In the genomic region with DNA sequence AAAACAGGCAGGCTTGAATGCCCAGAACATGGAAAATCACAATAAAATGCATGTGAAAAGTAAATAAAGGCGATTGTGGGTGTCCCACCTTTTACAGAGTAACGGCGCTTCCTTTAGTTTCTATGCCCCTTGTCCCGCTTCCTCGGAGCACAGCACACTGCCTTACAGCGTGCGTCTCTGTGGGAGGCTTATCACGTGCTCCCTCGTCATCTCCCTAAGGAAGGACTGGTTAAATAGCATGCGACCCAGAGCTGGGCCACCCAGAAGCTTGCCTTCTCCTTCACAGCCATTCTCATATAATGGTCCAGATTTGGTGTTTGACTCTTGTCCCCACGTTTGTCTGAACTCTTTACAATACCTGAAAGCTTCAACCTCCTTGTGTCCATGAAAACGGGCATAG, we compare ENCODE assay signal across 24 cellular contexts. TPM values are rescaled to one million over a fixed set of nuclear protein-coding genes. Genes with fewer than 3 reads are reported as not detected.
DNase-seq lines count a peak whose midpoint lies in the region; ATAC-seq, FAIRE-seq and TF ChIP-seq lines count a peak whose summit lies in the region.
"Had no signal": no experiment of that assay in that cellular context is flagged by ENCODE, and none has a peak within 500 bp of the region (broad histone marks: within the 10 kb centered on the region; RNA-seq: fewer than 3 reads in every experiment).

No MANE protein-coding gene starts in this region.

- no peaks in the 10 kb centered on the region for H3K9me3 Mint-ChIP-seq in activated CD4-positive, alpha-beta T cell treated with anti-CD3 and anti-CD28 coated beads, Interleukin-2, amount 10 ng/mL, durations not matched to agents 24 days and 14 days
- H3K9me3 Mint-ChIP-seq in neural progenitor cell = no peaks in the 10 kb centered on the region
- H3K9me3 Mint-ChIP-seq: CD4-positive, alpha-beta T cell; CD8-positive, alpha-beta T cell had no signal

- no peak overlapping the region for H3K27ac Mint-ChIP-seq in activated CD4-positive, alpha-beta T cell treated with anti-CD3 and anti-CD28 coated beads, Interleukin-2, amount 10 ng/mL, durations not matched to agents 24 days and 14 days
- H3K27ac Mint-ChIP-seq in neural progenitor cell = no peak overlapping the region
- H3K27ac Mint-ChIP-seq: B cell; CD4-positive, alpha-beta T cell; CD8-positive, alpha-beta T cell had no signal

- intact Hi-C loops in activated CD4-positive, alpha-beta T cell treated with anti-CD3 and anti-CD28 coated beads, Interleukin-2, amount 10 ng/mL, durations not matched to agents 24 days and 14 days (cut with micrococcal nuclease) = no loop called here
- intact Hi-C loops in K562 (cut with micrococcal nuclease) = no loop called here

- peaks cover 40% of the 10 kb centered on the region for H3K27me3 ChIP-seq in SJSA1 (replicated peaks)
- H3K27me3 ChIP-seq in K562 (ENCODE audit: control insufficient read depth in 2 of 2, insufficient read depth in 2 of 2, low read length in 2 of 2) = no peaks in the 10 kb centered on the region
- H3K27me3 ChIP-seq in neural progenitor cell = no peaks in the 10 kb centered on the region
- H3K27me3 ChIP-seq: BLaER1 treated with 17β-estradiol and CSF1 and Interleukin-3, amounts not matched to agents 10 nM and 100 nM had no signal

- BruUV-seq in K562 (replicated peaks; lab: Mats Ljungman, UMichigan) = no TSS peak

- H3K36me3 Mint-ChIP-seq in activated CD4-positive, alpha-beta T cell treated with anti-CD3 and anti-CD28 coated beads, Interleukin-2, amount 10 ng/mL, durations not matched to agents 24 days and 14 days (ENCODE audit: low read depth) = no peaks in the 10 kb centered on the region
- no peaks in the 10 kb centered on the region for H3K36me3 Mint-ChIP-seq in neural progenitor cell
- H3K36me3 Mint-ChIP-seq: CD8-positive, alpha-beta T cell had no signal

- H3K4me1 Mint-ChIP-seq in activated CD4-positive, alpha-beta T cell treated with anti-CD3 and anti-CD28 coated beads, Interleukin-2, amount 10 ng/mL, durations not matched to agents 24 days and 14 days = no peaks in the 10 kb centered on the region
- H3K4me1 Mint-ChIP-seq in neural progenitor cell = no peaks in the 10 kb centered on the region
- H3K4me1 Mint-ChIP-seq: B cell had no signal

- DNase-seq in activated CD4-positive, alpha-beta T cell treated with anti-CD3 and anti-CD28 coated beads, Interleukin-2, amount 10 ng/mL, durations not matched to agents 24 days and 14 days = peak; percentile 37
- DNase-seq in activated CD4-positive, alpha-beta T cell treated with anti-CD3 and anti-CD28 coated beads, Interleukin-2, amount 50 U/mL, for 1 hour = no peak
- DNase-seq in SJSA1 (ENCODE audit: low read depth in 1 of 2, low spot score in 2 of 2) = peak; percentile 72 to 84
- DNase-seq in K562 (ENCODE audit: extremely low read depth in 1 of 4, low spot score in 3 of 4) = peak in 1 of 4 experiments; percentile 1
- DNase-seq in neural progenitor cell (ENCODE audit: low spot score) = no peak
- no peak for DNase-seq in G401 (ENCODE audit: low spot score)
- DNase-seq in NCI-H82 treated with DMSO at 0.1 percent for 48 hours (lab: John Stamatoyannopoulos, UW; ENCODE audit: unreplicated experiment) = no peak
- DNase-seq: AML-193; Caco-2; Calu3; CD4-positive, alpha-beta T cell; CD8-positive, alpha-beta T cell; DMS79 treated with DMSO at 0.1 percent for 48 hours; GDM1 had no signal

- no peak for FAIRE-seq in K562 (lab: Jason Lieb, UNC)
- FAIRE-seq: A549, D721Med, GM12878, GM12892, GM18507 had no signal

- CTCF ChIA-PET in K562 (lab: Yijun Ruan, JAX; ENCODE audit: low intra/inter-chr PET ratio) = no interaction called here

- no peaks in the 10 kb centered on the region for H3K27me3 Mint-ChIP-seq in activated CD4-positive, alpha-beta T cell treated with anti-CD3 and anti-CD28 coated beads, Interleukin-2, amount 10 ng/mL, durations not matched to agents 24 days and 14 days
- no peaks in the 10 kb centered on the region for H3K27me3 Mint-ChIP-seq in neural progenitor cell (ENCODE audit: insufficient read depth, low read depth)

- no peak for TF ChIP-seq RAD21 in K562 (CRISPR knock-in tag; conservative IDR thresholded peaks at IDR 0.05 in 1 of 2, IDR thresholded peaks at IDR 0.05 in 1 of 2)

- H3K4me1 ChIP-seq in SJSA1 (replicated peaks) = peaks cover 11% of the 10 kb centered on the region
- H3K4me1 ChIP-seq in K562 (replicated peaks in 1 of 2; ENCODE audit: control insufficient read depth in 2 of 2, insufficient read depth in 2 of 2, low read length in 2 of 2) = no peaks in the 10 kb centered on the region
- H3K4me1 ChIP-seq in neural progenitor cell = no peaks in the 10 kb centered on the region
- H3K4me1 ChIP-seq: A549; BLaER1 treated with 17β-estradiol and CSF1 and Interleukin-3, amounts not matched to agents 10 nM and 100 nM had no signal

- peak; percentile 51; the same call in 2 of the 3 replicates for ATAC-seq in K562
- no peak for ATAC-seq in GM19452 (IDR thresholded peaks at IDR 0.05; ENCODE audit: unreplicated experiment)
- ATAC-seq: A549; CD8-positive, alpha-beta T cell; GM12878 had no signal

- no peaks in the 10 kb centered on the region for H3K9me1 ChIP-seq in K562 (ENCODE audit: control insufficient read depth, insufficient read depth, low read length)

- H2AFZ ChIP-seq in K562 (ENCODE audit: low read depth, low read length) = peak overlapping the region; percentile 59; the same call in 1 of the 2 replicates
- peak overlapping the region; percentile 3 for H2AFZ ChIP-seq in neural progenitor cell (replicated peaks)

- H4K20me1 ChIP-seq in K562 (replicated peaks; ENCODE audit: control insufficient read depth, insufficient read depth, low read length) (no peaks in the 10 kb centered on the region), neural progenitor cell (ENCODE audit: low read depth) (no peaks in the 10 kb centered on the region)
- H4K20me1 ChIP-seq: BLaER1 treated with 17β-estradiol and CSF1 and Interleukin-3, amounts not matched to agents 10 nM and 100 nM had no signal

- H3K27ac ChIP-seq in SJSA1 (no peak overlapping the region), K562 (ENCODE audit: extremely low read depth, low read depth, low read length) (no peak overlapping the region), neural progenitor cell (no peak overlapping the region)
- H3K27ac ChIP-seq: 22Rv1; A549; BLaER1 treated with 17β-estradiol and CSF1 and Interleukin-3, amounts not matched to agents 10 nM and 100 nM; C4-2B had no signal

- H3K9ac ChIP-seq in K562 (ENCODE audit: insufficient read depth in 1 of 2, low read depth in 2 of 2, low read length in 2 of 2) (no peak overlapping the region), neural progenitor cell (no peak overlapping the region)
- H3K9ac ChIP-seq: BLaER1 treated with 17β-estradiol and CSF1 and Interleukin-3, amounts not matched to agents 10 nM and 100 nM had no signal

- no peak for TF ChIP-seq EP300 in K562 (IDR thresholded peaks at IDR 0.05; ENCODE audit: low read length)

- no peak overlapping the region for H3K4me3 Mint-ChIP-seq in activated CD4-positive, alpha-beta T cell treated with anti-CD3 and anti-CD28 coated beads, Interleukin-2, amount 10 ng/mL, durations not matched to agents 24 days and 14 days
- no peak overlapping the region for H3K4me3 Mint-ChIP-seq in neural progenitor cell
- H3K4me3 Mint-ChIP-seq: B cell; CD4-positive, alpha-beta T cell; CD8-positive, alpha-beta T cell had no signal

- no peak for TF ChIP-seq CTCF in K562 (IDR thresholded peaks at IDR 0.05 in 2 of 3, conservative IDR thresholded peaks at IDR 0.05 in 1 of 3; ENCODE audit: insufficient read depth in 2 of 3, low read depth in 1 of 3, low read length in 3 of 3)
- TF ChIP-seq CTCF in neural progenitor cell (IDR thresholded peaks at IDR 0.05) = no peak

- 12% methylated on average over 6 of the region's 12 CpGs for WGBS in K562 (ENCODE audit: insufficient coverage, low coverage, missing lambda C conversion rate)

- no peaks in the 10 kb centered on the region for H3K79me2 ChIP-seq in K562 (ENCODE audit: control insufficient read depth, insufficient read depth, low read length)
- no peaks in the 10 kb centered on the region for H3K79me2 ChIP-seq in neural progenitor cell (ENCODE audit: low read depth)

- H3K36me3 ChIP-seq in SJSA1 (no peaks in the 10 kb centered on the region), K562 (ENCODE audit: control insufficient read depth, insufficient read depth, low read length) (no peaks in the 10 kb centered on the region), neural progenitor cell (no peaks in the 10 kb centered on the region)
- H3K36me3 ChIP-seq: BLaER1 treated with 17β-estradiol and CSF1 and Interleukin-3, amounts not matched to agents 10 nM and 100 nM had no signal

- in situ Hi-C loops in K562 (cut with MboI) = loop anchor here (5.0 kb wide), 1 partner anchor 946 kb away; no protein-coding TSS in a partner anchor
- in situ Hi-C loops in G401 (cut with HindIII; ENCODE audit: low sequenced_read_pairs) = no loop called here

- H3K9me3 ChIP-seq in SJSA1 (replicated peaks) = 0 out of 2 replicates have a peak, but pooled peaks cover 3% of the 10 kb centered on the region
- no peaks in the 10 kb centered on the region for H3K9me3 ChIP-seq in K562 (replicated peaks; ENCODE audit: control insufficient read depth, insufficient read depth, low read depth, low read length)
- H3K9me3 ChIP-seq in neural progenitor cell (ENCODE audit: low read depth) = no peaks in the 10 kb centered on the region
- H3K9me3 ChIP-seq: A549 had no signal

- H3F3A ChIP-seq in neural progenitor cell (ENCODE audit: low read depth) = no peaks in the 10 kb centered on the region

- POLR2A ChIA-PET in K562 (lab: Yijun Ruan, JAX) = no interaction called here

- no peak overlapping the region for H3K4me3 ChIP-seq in SJSA1
- H3K4me3 ChIP-seq in K562 = no peak overlapping the region
- H3K4me3 ChIP-seq in neural progenitor cell = no peak overlapping the region
- H3K4me3 ChIP-seq: A549; BLaER1 treated with 17β-estradiol and CSF1 and Interleukin-3, amounts not matched to agents 10 nM and 100 nM; GM12878 had no signal

- no peak for TF ChIP-seq POLR2A in K562 (conservative IDR thresholded peaks at IDR 0.05)

- H3K4me2 ChIP-seq in K562 (ENCODE audit: insufficient read depth, low read length) (0 out of 2 replicates have a peak overlapping the region, but pooled peaks have one; percentile 3), neural progenitor cell (no peak overlapping the region)
- H3K4me2 ChIP-seq: A549; BLaER1 treated with 17β-estradiol and CSF1 and Interleukin-3, amounts not matched to agents 10 nM and 100 nM had no signal

RNA-seq across cellular contexts. Expression of a gene that starts 56.6 kb away (rescaled TPM):
- total RNA-seq in activated CD4-positive, alpha-beta T cell treated with anti-CD3 and anti-CD28 coated beads, Interleukin-2, amount 10 ng/mL, durations not matched to agents 24 days and 14 days = 8.2 and 8.6 TPM in 2 replicates
- total RNA-seq in SJSA1 (2014; rRNA removed; shearing (Covaris generic)) = 23.1 and 24.5 TPM in 2 replicates
- total RNA-seq in K562 (2011; cell fraction: chromatin; rRNA removed; ENCODE audit: low replicate concordance) = 2.8 and 15.5 TPM in 2 replicates
- 1.8 and 2.8 TPM in 2 replicates for total RNA-seq in K562 (2011; cell fraction: nucleolus; rRNA removed)
- 3.8 and 4.1 TPM in 2 replicates for total RNA-seq in K562 (2011; cell fraction: nucleoplasm; rRNA removed)
- total RNA-seq in K562 (2014; rRNA removed) = 2.5 and 3.1 TPM in 2 replicates
- 6.1 and 7.1 TPM in 2 replicates for total RNA-seq in K562 (2014; rRNA removed; fragmentation: Illumina TruSeq; extraction: Trizol)
- 4.6 and 5.1 TPM in 2 replicates for total RNA-seq in K562 (2015; rRNA removed; fragmentation: Illumina TruSeq; extraction: Trizol)
- total RNA-seq in K562 (2021) = 4.0 and 4.1 TPM in 2 replicates
- polyA plus RNA-seq in K562 (2011; rRNA removed) = 5.9 and 7.8 TPM in 2 replicates
- 1.1 and 2.3 TPM in 2 replicates for polyA plus RNA-seq in K562 (2011; cell fraction: cytosol; rRNA removed)
- 5.9 and 6.9 TPM in 2 replicates for polyA plus RNA-seq in K562 (2011; cell fraction: nucleus; rRNA removed)
- 3.4 and 6.5 TPM in 2 replicates for polyA plus RNA-seq in K562 (2012)
- 5.3 and 7.1 TPM in 2 replicates for polyA plus RNA-seq in K562 (2014; fragmentation: Illumina TruSeq; extraction: Trizol)
- 1 to 10 TPM; 1.5 to 3.1 TPM for polyA plus RNA-seq in K562 (2014; fragmentation: Nextera tagmentation; extraction: Ambion mirVana)
- polyA plus RNA-seq in K562 (2014; rRNA removed) = 4.5 and 6.0 TPM in 2 replicates
- 4.4 and 4.7 TPM in 2 replicates for polyA minus RNA-seq in K562 (2011; rRNA and poly(A)+ RNA removed)
- 1.6 and 3.5 TPM in 2 replicates for polyA minus RNA-seq in K562 (2011; cell fraction: cytosol; rRNA and poly(A)+ RNA removed)
- polyA minus RNA-seq in K562 (2011; cell fraction: nucleus; rRNA and poly(A)+ RNA removed) = 1.9 and 3.9 TPM in 2 replicates
- 8.0 and 16.3 TPM in 2 replicates for total RNA-seq in neural progenitor cell (ENCODE audit: low replicate concordance)
- 5.7 and 5.9 TPM in 2 replicates for total RNA-seq in G401 (2014; rRNA removed; shearing (Covaris generic))

RNA-seq across cellular contexts. Expression of a gene that starts 59.4 kb away (rescaled TPM):
- 7.6 and 8.0 TPM in 2 replicates for total RNA-seq in activated CD4-positive, alpha-beta T cell treated with anti-CD3 and anti-CD28 coated beads, Interleukin-2, amount 10 ng/mL, durations not matched to agents 24 days and 14 days
- total RNA-seq in SJSA1 (2014; rRNA removed; shearing (Covaris generic)) = 14.8 and 17.9 TPM in 2 replicates
- 3.6 and 9.8 TPM in 2 replicates for total RNA-seq in K562 (2011; cell fraction: chromatin; rRNA removed; ENCODE audit: low replicate concordance)
- total RNA-seq in K562 (2011; cell fraction: nucleolus; rRNA removed) = 2.3 and 3.2 TPM in 2 replicates
- 5.8 and 9.8 TPM in 2 replicates for total RNA-seq in K562 (2011; cell fraction: nucleoplasm; rRNA removed)
- total RNA-seq in K562 (2014; rRNA removed) (3.5 and 4.0 TPM in 2 replicates), K562 (2014; rRNA removed; fragmentation: Illumina TruSeq; extraction: Trizol) (4.2 TPM in 2 replicates), K562 (2015; rRNA removed; fragmentation: Illumina TruSeq; extraction: Trizol) (3.8 and 4.1 TPM in 2 replicates), K562 (2021) (3.9 and 4.3 TPM in 2 replicates), neural progenitor cell (ENCODE audit: low replicate concordance) (10.7 and 17.6 TPM in 2 replicates)
- polyA plus RNA-seq in K562 (2011; rRNA removed) (5.8 and 7.0 TPM in 2 replicates), K562 (2014; fragmentation: Illumina TruSeq; extraction: Trizol) (4.5 and 5.0 TPM in 2 replicates), K562 (2014; fragmentation: Nextera tagmentation; extraction: Ambion mirVana) (1 to 10 TPM; 1.7 to 2.7 TPM), K562 (2014; rRNA removed) (4.0 and 4.1 TPM in 2 replicates)
- 1.3 and 2.8 TPM in 2 replicates for polyA plus RNA-seq in K562 (2011; cell fraction: cytosol; rRNA removed)
- 1.9 and 3.5 TPM in 2 replicates for polyA plus RNA-seq in K562 (2011; cell fraction: nucleus; rRNA removed)
- 3.2 and 3.4 TPM in 2 replicates for polyA plus RNA-seq in K562 (2012)
- 6.3 and 7.4 TPM in 2 replicates for polyA minus RNA-seq in K562 (2011; rRNA and poly(A)+ RNA removed)
- 2.2 TPM in 2 replicates for polyA minus RNA-seq in K562 (2011; cell fraction: cytosol; rRNA and poly(A)+ RNA removed)
- polyA minus RNA-seq in K562 (2011; cell fraction: nucleus; rRNA and poly(A)+ RNA removed) = 6.5 and 13.7 TPM in 2 replicates
- 4.8 and 6.1 TPM in 2 replicates for total RNA-seq in G401 (2014; rRNA removed; shearing (Covaris generic))

Comparison
In these comparisons a context has a peak if more than half of its experiments do, and no peak if none do; other contexts are left out.
1. DNase-seq: peak in activated CD4-positive, alpha-beta T cell treated with anti-CD3 and anti-CD28 coated beads, Interleukin-2, amount 10 ng/mL, durations not matched to agents 24 days and 14 days (single experiment) and SJSA1 (2 of 2); none in activated CD4-positive, alpha-beta T cell treated with anti-CD3 and anti-CD28 coated beads, Interleukin-2, amount 50 U/mL, for 1 hour (single experiment), neural progenitor cell (single experiment), G401 (single experiment) and NCI-H82 treated with DMSO at 0.1 percent for 48 hours (single experiment).